In the genomic region with DNA sequence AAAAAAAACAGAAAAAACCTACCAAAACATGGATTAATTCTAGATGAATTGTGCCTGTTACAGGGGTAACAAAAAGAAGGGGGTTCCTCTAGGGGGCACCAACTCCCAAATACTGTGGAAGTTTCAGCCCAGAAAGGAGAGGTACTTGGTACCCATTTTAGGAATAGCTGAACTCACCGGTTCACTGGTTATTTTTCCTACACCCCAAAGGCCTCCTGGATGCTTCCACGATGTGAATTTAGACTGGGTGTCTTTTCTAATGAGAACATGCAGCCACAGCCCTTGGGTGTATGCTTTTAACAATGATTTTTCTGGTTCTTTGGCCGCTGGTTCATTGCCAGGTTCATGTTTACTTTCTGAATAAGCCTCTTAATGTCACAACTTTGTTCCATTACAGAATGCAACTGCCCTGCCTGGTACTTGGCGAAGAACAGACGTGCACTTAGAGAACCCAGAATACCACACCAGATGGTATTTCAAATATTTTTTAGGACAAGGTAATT, we compare ENCODE assay signal across 8 cellular contexts. TPM values are rescaled to one million over a fixed set of nuclear protein-coding genes. Genes with fewer than 3 reads are reported as not detected.
A peak's percentile ranks its signal among the peaks of the same experiment; 100 is the strongest.
DNase-seq lines count a peak whose midpoint lies in the region; ATAC-seq and TF ChIP-seq lines count a peak whose summit lies in the region.

No MANE protein-coding gene starts in this region.

- POLR2A ChIA-PET in Panc1 (lab: Charles Lee), result no interaction called here

- H3K9me3 ChIP-seq in Panc1 (ENCODE audit: control insufficient read depth, insufficient read depth, low read depth, low read length) (no peaks in the 10 kb centered on the region), mucosa of stomach (ENCODE audit: control insufficient read depth, low read length) (no peaks in the 10 kb centered on the region), vagina (no peaks in the 10 kb centered on the region)

- H3K4me3 ChIP-seq in Panc1 (ENCODE audit: low read depth in 2 of 2, low read length in 2 of 2) (no peak overlapping the region), coronary artery (peak overlapping the region; percentile 5), mucosa of stomach (ENCODE audit: low read length) (no peak overlapping the region), vagina (no peak overlapping the region)

- CTCF ChIA-PET in Panc1 (lab: Charles Lee), result no interaction called here

- H3K27ac ChIP-seq in Panc1 (ENCODE audit: low read length) (no peak overlapping the region), coronary artery (peak overlapping the region; percentile 81 to 84), vagina (peak overlapping the region; percentile 51)

- H3K4me1 ChIP-seq in Panc1 (ENCODE audit: control insufficient read depth, insufficient read depth, low read length), result peaks cover 8% of the 10 kb centered on the region
- peaks cover 14% of the 10 kb centered on the region for H3K4me1 ChIP-seq in mucosa of stomach (ENCODE audit: control insufficient read depth, insufficient read depth, low read length)
- peaks cover 29% of the 10 kb centered on the region for H3K4me1 ChIP-seq in vagina

- H3K9ac ChIP-seq in mucosa of stomach (ENCODE audit: low read length), result peak overlapping the region; percentile 27

- intact Hi-C loops in Panc1 (cut with micrococcal nuclease; ENCODE audit: unreplicated experiment) (no loop called here), vagina (cut with DNase I) (loop anchor here (10.0 kb wide), 1 partner anchor 74 kb away; no protein-coding TSS in a partner anchor)

- DNase-seq in activated gamma-delta T cell treated with Interleukin-2 at 50 U/mL for 16 hours (peak; percentile 15), activated gamma-delta T cell (lab: John Stamatoyannopoulos, UW) (no peak), Panc1 (ENCODE audit: low read depth, low spot score) (peak; percentile 51), coronary artery (ENCODE audit: low spot score) (peak; percentile 77), vagina (ENCODE audit: extremely low spot score in 2 of 2) (no peak), SK-N-DZ (ENCODE audit: low spot score) (no peak)

- TF ChIP-seq POLR2A in vagina (IDR thresholded peaks at IDR 0.05), result no peak

- in situ Hi-C loops in Panc1 (cut with HindIII; ENCODE audit: low pct_unique_long_range_greater_than_20kb, low sequenced_read_pairs), result no loop called here

- ATAC-seq in Panc1 (peak; percentile 68), GM21529 (IDR thresholded peaks at IDR 0.05; ENCODE audit: unreplicated experiment) (no peak)

- H3K36me3 ChIP-seq in Panc1 (ENCODE audit: control insufficient read depth, insufficient read depth, low read length), result no peaks in the 10 kb centered on the region
- H3K36me3 ChIP-seq in mucosa of stomach (ENCODE audit: control insufficient read depth, insufficient read depth, low read length), result no peaks in the 10 kb centered on the region
- no peaks in the 10 kb centered on the region for H3K36me3 ChIP-seq in vagina

- H3K27me3 ChIP-seq in Panc1 (ENCODE audit: control insufficient read depth, insufficient read depth, low read length) (no peaks in the 10 kb centered on the region), mucosa of stomach (ENCODE audit: control insufficient read depth, insufficient read depth, low read length) (no peaks in the 10 kb centered on the region), vagina (no peaks in the 10 kb centered on the region)

- no TSS peak for BruUV-seq in Panc1 (replicated peaks; lab: Mats Ljungman, UMichigan)

- TF ChIP-seq CTCF in Panc1 (IDR thresholded peaks at IDR 0.05) (peak; percentile 45), coronary artery (IDR thresholded peaks at IDR 0.05) (peak; percentile 32), vagina (IDR thresholded peaks at IDR 0.05) (peak in 1 of 3 experiments; percentile 23)

RNA-seq across cellular contexts. Expression of a gene that starts 46.7 kb away (rescaled TPM):
- 11.5 TPM for total RNA-seq in Panc1 (2021; ENCODE audit: unreplicated experiment)
- 5.1 TPM for polyA plus RNA-seq in Panc1 (2012; ENCODE audit: insufficient read length)
- 31.4 TPM for total RNA-seq in vagina
- 7.3 and 21.4 TPM in 2 replicates for polyA plus RNA-seq in SK-N-DZ (2014; cell fraction: cytosol; rRNA removed)
- 65.7 and 138 TPM in 2 replicates for polyA plus RNA-seq in SK-N-DZ (2014; cell fraction: nucleus; rRNA removed)

Comparison
In these comparisons a context has a peak if more than half of its experiments do, and no peak if none do; other contexts are left out.
1. DNase-seq: peak in activated gamma-delta T cell treated with Interleukin-2 at 50 U/mL for 16 hours (single experiment), Panc1 (single experiment) and coronary artery (single experiment); none in activated gamma-delta T cell (single experiment), vagina (0 of 2) and SK-N-DZ (single experiment).